10 cellular contexts compared by ENCODE assay signal in genomic region chr6:77463881-77464867, GRCh38. TPM values are rescaled to one million over a fixed set of nuclear protein-coding genes. Genes with fewer than 3 reads are reported as not detected.
DNase-seq lines count a peak whose midpoint lies in the region; ATAC-seq and TF ChIP-seq lines count a peak whose summit lies in the region.
"Had no signal": no experiment of that assay in that cellular context is flagged by ENCODE, and none has a peak within 500 bp of the region (broad histone marks: within the 10 kb centered on the region; RNA-seq: fewer than 3 reads in every experiment).

No MANE protein-coding gene starts in this region.

- H3K4me1 ChIP-seq in ACC112 (ENCODE audit: control insufficient read depth, insufficient read depth, low read length, unreplicated experiment) (no peaks in the 10 kb centered on the region), esophagus muscularis mucosa (peaks cover 0 to 56% (median 46%) of the 10 kb centered on the region in 4 donors), Karpas-422 (ENCODE audit: low read length) (no peaks in the 10 kb centered on the region)

- H3K4me1 Mint-ChIP-seq in nephron progenitor cell, result peaks cover 26% of the 10 kb centered on the region

- H3K4me3 ChIP-seq in ACC112 (ENCODE audit: low read depth, low read length), result peak overlapping the region; percentile 75
- peak overlapping the region; percentile 54 to 68 (median 61) for H3K4me3 ChIP-seq in esophagus muscularis mucosa
- H3K4me3 ChIP-seq in Karpas-422 (ENCODE audit: low read length), result no peak overlapping the region

- no peaks in the 10 kb centered on the region for H4K20me1 ChIP-seq in Karpas-422 (ENCODE audit: insufficient read depth, low read depth, low read length)

- peak; percentile 76 for DNase-seq in NCI-H748 (lab: John Stamatoyannopoulos, UW; ENCODE audit: unreplicated experiment)
- no peak for DNase-seq in esophagus muscularis mucosa (ENCODE audit: extremely low spot score)
- peak; percentile 54 for DNase-seq in nephron progenitor cell
- no peak for DNase-seq in Karpas-422
- DNase-seq in cerebellar nuclear complex (lab: John Stamatoyannopoulos, UW), result no peak
- DNase-seq: activated CD8-positive, alpha-beta memory T cell treated with anti-CD3 and anti-CD28 coated beads, Interleukin-2, amount 50 U/mL, for 4 hours had no signal

- no peaks in the 10 kb centered on the region for H3K9me3 ChIP-seq in esophagus muscularis mucosa
- peaks cover 3% of the 10 kb centered on the region; the same call in 1 of the 2 replicates for H3K9me3 ChIP-seq in Karpas-422 (ENCODE audit: low read length)

- H3K36me3 ChIP-seq in ACC112 (ENCODE audit: insufficient read depth, low read length), result no peaks in the 10 kb centered on the region
- H3K36me3 ChIP-seq in esophagus muscularis mucosa, result no peaks in the 10 kb centered on the region
- no peaks in the 10 kb centered on the region for H3K36me3 ChIP-seq in Karpas-422 (ENCODE audit: insufficient read depth, low read length)

- no peaks in the 10 kb centered on the region for H3K9me2 ChIP-seq in Karpas-422 (replicated peaks; ENCODE audit: insufficient read depth, low read length)

- no peaks in the 10 kb centered on the region for H3K36me3 Mint-ChIP-seq in nephron progenitor cell (ENCODE audit: low read depth)

- ATAC-seq in GM19463 (IDR thresholded peaks at IDR 0.05; ENCODE audit: unreplicated experiment) (no peak), GM19467 (IDR thresholded peaks at IDR 0.05; ENCODE audit: unreplicated experiment) (no peak)

- peak overlapping the region; percentile 68 for H2AFZ ChIP-seq in ACC112 (ENCODE audit: low read length, unreplicated experiment)
- no peak overlapping the region for H2AFZ ChIP-seq in Karpas-422 (ENCODE audit: low read length)

- no peak for TF ChIP-seq CTCF in esophagus muscularis mucosa (IDR thresholded peaks at IDR 0.05)
- TF ChIP-seq CTCF in nephron progenitor cell (IDR thresholded peaks at IDR 0.05), result no peak

- H3K9me3 Mint-ChIP-seq in nephron progenitor cell, result no peaks in the 10 kb centered on the region

- H3K27me3 Mint-ChIP-seq in nephron progenitor cell (ENCODE audit: low read depth, poor library complexity), result peaks cover 82% of the 10 kb centered on the region

- peak overlapping the region; percentile 93 for H3K4me3 Mint-ChIP-seq in nephron progenitor cell
- H3K4me3 Mint-ChIP-seq: stimulated activated naive CD8-positive, alpha-beta T cell treated with anti-CD3 and anti-CD28 coated beads, Interleukin-15, Interleukin-2, amounts not matched to agents 100 ng/mL and 50 ng/mL, for 24 hours had no signal

- no peak overlapping the region for H3K9ac ChIP-seq in Karpas-422 (ENCODE audit: low read length)

- no peak for TF ChIP-seq POLR2A in esophagus muscularis mucosa (IDR thresholded peaks at IDR 0.05; ENCODE audit: low read depth)

- 5% methylated on average over 30 of the region's 61 CpGs for WGBS in esophagus muscularis mucosa

- no peak overlapping the region for H3K27ac Mint-ChIP-seq in nephron progenitor cell
- H3K27ac Mint-ChIP-seq: stimulated activated naive CD8-positive, alpha-beta T cell treated with anti-CD3 and anti-CD28 coated beads, Interleukin-15, Interleukin-2, amounts not matched to agents 100 ng/mL and 50 ng/mL, for 24 hours had no signal

- H3K27ac ChIP-seq in ACC112 (ENCODE audit: low read depth, low read length) (no peak overlapping the region), esophagus muscularis mucosa (replicated peaks in 1 of 4) (peak overlapping the region; percentile 71 to 80 (median 76)), Karpas-422 (ENCODE audit: low read length) (no peak overlapping the region)

- H3K79me2 ChIP-seq in ACC112 (ENCODE audit: control insufficient read depth, insufficient read depth, low read length, unreplicated experiment) (no peaks in the 10 kb centered on the region), Karpas-422 (ENCODE audit: low read length) (no peaks in the 10 kb centered on the region)

- peaks cover 38% of the 10 kb centered on the region for H3K27me3 ChIP-seq in ACC112 (ENCODE audit: insufficient read depth, low read length)
- H3K27me3 ChIP-seq in esophagus muscularis mucosa, result peaks cover 0 to 40% (median 7%) of the 10 kb centered on the region in 4 donors
- no peaks in the 10 kb centered on the region for H3K27me3 ChIP-seq in Karpas-422 (ENCODE audit: low read length)

- intact Hi-C loops in esophagus muscularis mucosa (cut with DNase I), result no loop called here

- no peak overlapping the region for H3K4me2 ChIP-seq in Karpas-422 (ENCODE audit: low read depth, low read length, poor library complexity, severe bottlenecking)

- TF ChIP-seq EP300 in esophagus muscularis mucosa (IDR thresholded peaks at IDR 0.05), result no peak

RNA-seq across cellular contexts. Expression of gene HTR1B, which starts 0.9 kb away (rescaled TPM):
- 1 to 10 TPM; 1.2 to 2.6 (median 1.9) TPM for total RNA-seq in esophagus muscularis mucosa
- total RNA-seq in Karpas-422 (2014; rRNA removed; shearing (Covaris generic); ENCODE audit: low replicate concordance), result not detected in 2 replicates

Comparison
In these comparisons a context has a peak if more than half of its experiments do, and no peak if none do; other contexts are left out.
1. H3K27ac ChIP-seq: peak in esophagus muscularis mucosa (4 of 4); none in ACC112 (single experiment) and Karpas-422 (single experiment).
2. DNase-seq: peak in NCI-H748 (single experiment) and nephron progenitor cell (single experiment); none in esophagus muscularis mucosa (single experiment), Karpas-422 (single experiment) and cerebellar nuclear complex (0 of 2).